Comparison of ENCODE assay signal across 24 cellular contexts in genomic region chr10:10165415-10165814, GRCh38.
"Had no signal": no experiment of that assay in that cellular context is flagged by ENCODE, and none has a peak within 500 bp of the region (broad histone marks: within the 10 kb centered on the region; RNA-seq: fewer than 3 reads in every experiment).

No MANE protein-coding gene starts in this region.

- H3K27ac Mint-ChIP-seq: endodermal cell; naive thymus-derived CD4-positive, alpha-beta T cell; nephron progenitor cell; stimulated activated naive B cell treated with anti-CD40 and anti-IgM and Interleukin-4, amounts not matched to agents 10 μg/mL and 1 μg/mL and 100 μg/mL, for 72 hours had no signal

- H3K27me3 Mint-ChIP-seq: stimulated activated naive B cell treated with anti-CD40 and anti-IgM and Interleukin-4, amounts not matched to agents 10 μg/mL and 1 μg/mL and 100 μg/mL, for 72 hours had no signal

- DNase-seq: cerebellar nuclear complex; colonic mucosa; dermis blood vessel endothelial cell; erythroblast; foreskin keratinocyte; heart left ventricle; hippocampal formation; left colon; left ventricle myocardium superior; naive thymus-derived CD4-positive, alpha-beta T cell; nephron progenitor cell; psoas muscle; spleen; stimulated activated CD4-positive, alpha-beta T cell treated with anti-CD3 and anti-CD28 coated beads, Interleukin-15, amount 100 ng/mL, for 24 hours; stimulated activated CD4-positive, alpha-beta T cell treated with anti-CD3 and anti-CD28 coated beads, Interleukin-1b, Interleukin-23, amount 100 ng/mL, for 48 hours; stimulated activated CD4-positive, alpha-beta T cell treated with anti-CD3 and anti-CD28 coated beads, Interleukin-4, amount 100 ng/mL, for 4 hours; stimulated activated naive B cell treated with anti-CD40 and anti-IgM and Interleukin-4, amounts not matched to agents 10 μg/mL and 1 μg/mL and 100 μg/mL, for 72 hours; stomach; substantia nigra; transverse colon had no signal

- H3K27ac ChIP-seq: colonic mucosa, foreskin keratinocyte, heart left ventricle, neutrophil, psoas muscle, spleen, stomach, thoracic aorta, transverse colon had no signal

- H3K4me3 ChIP-seq: colonic mucosa, heart left ventricle, psoas muscle, spleen, stomach, thoracic aorta, transverse colon had no signal

- H3K36me3 Mint-ChIP-seq: naive thymus-derived CD4-positive, alpha-beta T cell; stimulated activated naive B cell treated with anti-CD40 and anti-IgM and Interleukin-4, amounts not matched to agents 10 μg/mL and 1 μg/mL and 100 μg/mL, for 72 hours had no signal

- H3K4me1 Mint-ChIP-seq: naive thymus-derived CD4-positive, alpha-beta T cell; nephron progenitor cell; stimulated activated naive B cell treated with anti-CD40 and anti-IgM and Interleukin-4, amounts not matched to agents 10 μg/mL and 1 μg/mL and 100 μg/mL, for 72 hours had no signal

- H3K4me1 ChIP-seq: colonic mucosa, foreskin keratinocyte, heart left ventricle, psoas muscle, spleen, stomach, transverse colon had no signal

- H3K27me3 ChIP-seq: colonic mucosa, foreskin keratinocyte, heart left ventricle, neutrophil, spleen, stomach, transverse colon had no signal

- H3K4me3 Mint-ChIP-seq: endodermal cell; naive thymus-derived CD4-positive, alpha-beta T cell; nephron progenitor cell; stimulated activated naive B cell treated with anti-CD40 and anti-IgM and Interleukin-4, amounts not matched to agents 10 μg/mL and 1 μg/mL and 100 μg/mL, for 72 hours had no signal

- H3K36me3 ChIP-seq: colonic mucosa, heart left ventricle, neutrophil, spleen, stomach, thoracic aorta, transverse colon had no signal

- H3K9me3 ChIP-seq: colonic mucosa, neutrophil, psoas muscle, thoracic aorta, transverse colon had no signal

- ATAC-seq: foreskin keratinocyte; heart left ventricle; left colon; left ventricle myocardium superior; naive thymus-derived CD4-positive, alpha-beta T cell; psoas muscle; sciatic nerve; stimulated activated naive B cell treated with anti-CD40 and anti-IgM and Interleukin-4, amounts not matched to agents 10 μg/mL and 1 μg/mL and 100 μg/mL, for 72 hours had no signal
